24 cellular contexts compared by ENCODE assay signal in genomic region chr12:95687937-95688336, GRCh38.
"Had no signal": no experiment of that assay in that cellular context is flagged by ENCODE, and none has a peak within 500 bp of the region (broad histone marks: within the 10 kb centered on the region; RNA-seq: fewer than 3 reads in every experiment).

No MANE protein-coding gene starts in this region.

- H3K27ac ChIP-seq: coronary artery, esophagus muscularis mucosa, ovary, right lobe of liver, thoracic aorta, tibial nerve, upper lobe of left lung had no signal

- H3K4me3 Mint-ChIP-seq: effector memory CD8-positive, alpha-beta T cell; immature natural killer cell; natural killer cell; stimulated activated naive B cell treated with anti-CD40 and anti-IgM and Interleukin-4, amounts not matched to agents 10 μg/mL and 1 μg/mL and 100 μg/mL, for 72 hours; stimulated activated naive CD8-positive, alpha-beta T cell treated with anti-CD3 and anti-CD28 coated beads, Interleukin-15, Interleukin-2, amounts not matched to agents 100 ng/mL and 50 ng/mL, for 24 hours had no signal

- H3K27ac Mint-ChIP-seq: effector memory CD8-positive, alpha-beta T cell; immature natural killer cell; natural killer cell; stimulated activated naive B cell treated with anti-CD40 and anti-IgM and Interleukin-4, amounts not matched to agents 10 μg/mL and 1 μg/mL and 100 μg/mL, for 72 hours; stimulated activated naive CD8-positive, alpha-beta T cell treated with anti-CD3 and anti-CD28 coated beads, Interleukin-15, Interleukin-2, amounts not matched to agents 100 ng/mL and 50 ng/mL, for 24 hours had no signal

- H3K9me3 ChIP-seq: esophagus muscularis mucosa, ovary, right lobe of liver, thoracic aorta, tibial nerve, upper lobe of left lung had no signal

- FAIRE-seq: endometrium, small intestine, urothelium cell line had no signal

- H3K4me1 ChIP-seq: esophagus muscularis mucosa, right lobe of liver, tibial nerve, upper lobe of left lung had no signal

- DNase-seq: effector memory CD8-positive, alpha-beta T cell; foreskin melanocyte; glutamatergic neuron; hypothalamus; immature natural killer cell; islet precursor cell; natural killer cell; occipital lobe; ovary; posterior cingulate gyrus; retina; right lobe of liver; small intestine; stimulated activated CD4-positive, alpha-beta T cell treated with anti-CD3 and anti-CD28 coated beads, Interleukin-15, amount 100 ng/mL, for 24 hours; stimulated activated CD4-positive, alpha-beta T cell treated with anti-CD3 and anti-CD28 coated beads, Interleukin-2, amount 100 ng/mL, for 48 hours; stimulated activated naive B cell treated with anti-CD40 and anti-IgM and Interleukin-4, amounts not matched to agents 10 μg/mL and 1 μg/mL and 100 μg/mL, for 72 hours; upper lobe of left lung had no signal

- H3K9me3 Mint-ChIP-seq: effector memory CD8-positive, alpha-beta T cell; immature natural killer cell; natural killer cell; stimulated activated naive B cell treated with anti-CD40 and anti-IgM and Interleukin-4, amounts not matched to agents 10 μg/mL and 1 μg/mL and 100 μg/mL, for 72 hours; stimulated activated naive CD8-positive, alpha-beta T cell treated with anti-CD3 and anti-CD28 coated beads, Interleukin-15, Interleukin-2, amounts not matched to agents 100 ng/mL and 50 ng/mL, for 24 hours had no signal

- H3K4me1 Mint-ChIP-seq: immature natural killer cell; natural killer cell; stimulated activated naive B cell treated with anti-CD40 and anti-IgM and Interleukin-4, amounts not matched to agents 10 μg/mL and 1 μg/mL and 100 μg/mL, for 72 hours had no signal

- H3K36me3 ChIP-seq: ovary, right lobe of liver, thoracic aorta had no signal

- H3K4me3 ChIP-seq: coronary artery, esophagus muscularis mucosa, ovary, right lobe of liver, thoracic aorta, tibial nerve, upper lobe of left lung had no signal

- H3K36me3 Mint-ChIP-seq: natural killer cell; stimulated activated naive B cell treated with anti-CD40 and anti-IgM and Interleukin-4, amounts not matched to agents 10 μg/mL and 1 μg/mL and 100 μg/mL, for 72 hours had no signal

- H3K27me3 ChIP-seq: esophagus muscularis mucosa, ovary, right lobe of liver, tibial nerve, upper lobe of left lung had no signal
